25 cellular contexts compared by ENCODE assay signal in the genomic region with DNA sequence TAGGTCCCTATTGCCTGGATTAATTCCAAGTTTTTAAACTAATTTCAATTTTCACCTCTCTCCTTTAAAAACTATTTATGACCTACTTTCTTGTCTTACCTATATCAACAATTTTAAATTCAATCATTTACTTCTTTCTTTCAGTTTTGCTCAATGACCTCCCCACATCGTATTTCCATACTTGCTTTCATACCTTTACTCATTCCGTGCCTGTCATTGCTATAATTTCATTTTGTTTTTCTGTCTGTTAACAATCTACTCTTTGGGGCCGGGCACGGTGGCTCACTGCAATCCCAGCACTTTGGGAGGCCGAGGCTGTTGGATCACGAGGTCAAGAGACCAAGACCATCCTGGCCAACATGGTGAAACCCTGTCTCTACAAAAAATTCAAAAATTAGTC.
"Had no signal": no experiment of that assay in that cellular context is flagged by ENCODE, and none has a peak within 500 bp of the region (broad histone marks: within the 10 kb centered on the region; RNA-seq: fewer than 3 reads in every experiment).

No MANE protein-coding gene starts in this region.

- H3K4me1 ChIP-seq: SJSA1 had no signal

- H3K9me3 ChIP-seq: MG63 had no signal

- H3K27me3 ChIP-seq: SJSA1 had no signal

- DNase-seq: IMR-90; Karpas-422; KG1; MG63; NCI-H1092; NCI-H1105 treated with DMSO at 0.1 percent for 48 hours; NCI-H1417 treated with DMSO at 0.1 percent for 48 hours; NCI-H187; NCI-H2029; NCI-H2081 treated with DMSO at 0.1 percent for 48 hours; NCI-H2171; NCI-H226; NCI-H446; NCI-H510A; NCI-H524 treated with DMSO at 0.1 percent for 48 hours; NCI-H69; NCI-H774; NK-92 treated with Interleukin-12 subunit alpha and Interleukin-12 subunit beta, amount 100 ng/mL, for 24 hours; Right ventricle myocardium superior; RPMI8226; SIG-M5; T-cell had no signal

- H3K4me3 ChIP-seq: MG63, SJSA1, SK-N-MC had no signal

- ATAC-seq: HepG2, T-cell had no signal

- H3K27ac ChIP-seq: SJSA1, SK-N-MC had no signal

- H3K36me3 ChIP-seq: MG63, SJSA1 had no signal
